ENCODE assay signal across 16 cellular contexts in genomic region chr14:50670196-50670875, GRCh38. TPM values are rescaled to one million over a fixed set of nuclear protein-coding genes. Genes with fewer than 3 reads are reported as not detected.
A peak's percentile ranks its signal among the peaks of the same experiment; 100 is the strongest.
DNase-seq lines count a peak whose midpoint lies in the region; ATAC-seq and TF ChIP-seq lines count a peak whose summit lies in the region.
"Had no signal": no experiment of that assay in that cellular context is flagged by ENCODE, and none has a peak within 500 bp of the region (broad histone marks: within the 10 kb centered on the region; RNA-seq: fewer than 3 reads in every experiment).

No MANE protein-coding gene starts in this region.

- no peaks in the 10 kb centered on the region for H3K9me3 Mint-ChIP-seq in dendritic cell treated with granulocyte-macrophage colony-stimulating factor and Interleukin-4, amounts not matched to agents 40 ng/mL and 50 ng/mL, for 4 days
- no peaks in the 10 kb centered on the region for H3K9me3 Mint-ChIP-seq in neural crest cell
- H3K9me3 Mint-ChIP-seq in natural killer cell = no peaks in the 10 kb centered on the region
- H3K9me3 Mint-ChIP-seq in activated T-cell treated with anti-CD3 and anti-CD28 coated beads, Interleukin-2, amount 50 U/mL, for 72 hours = no peaks in the 10 kb centered on the region
- H3K9me3 Mint-ChIP-seq: activated CD4-positive, alpha-beta T cell treated with anti-CD3 and anti-CD28 coated beads, Interleukin-2, amount 10 ng/mL, durations not matched to agents 7 days and 5 days had no signal

- no peak for ATAC-seq in natural killer cell
- ATAC-seq in activated T-cell treated with anti-CD3 and anti-CD28 coated beads, Interleukin-2, amount 50 U/mL, for 72 hours (replicated peaks in 1 of 2) = no peak
- no peak for ATAC-seq in HG03280 (IDR thresholded peaks at IDR 0.05; ENCODE audit: unreplicated experiment)
- ATAC-seq: heart right ventricle, Panc1 had no signal

- intact Hi-C loops in dendritic cell treated with granulocyte-macrophage colony-stimulating factor and Interleukin-4, amounts not matched to agents 40 ng/mL and 50 ng/mL, for 4 days (cut with micrococcal nuclease) = no loop called here
- intact Hi-C loops in natural killer cell (cut with micrococcal nuclease) = no loop called here

- peak overlapping the region; percentile 36; the same call in 1 of the 2 replicates for H3K27ac ChIP-seq in HUES6 (ENCODE audit: low read depth, low read length)
- H3K27ac ChIP-seq: SK-N-MC had no signal

- H3K4me3 Mint-ChIP-seq in dendritic cell treated with granulocyte-macrophage colony-stimulating factor and Interleukin-4, amounts not matched to agents 40 ng/mL and 50 ng/mL, for 4 days = no peak overlapping the region
- H3K4me3 Mint-ChIP-seq in neural crest cell (peak overlapping the region; percentile 8), natural killer cell (no peak overlapping the region)
- no peak overlapping the region for H3K4me3 Mint-ChIP-seq in activated T-cell treated with anti-CD3 and anti-CD28 coated beads, Interleukin-2, amount 50 U/mL, for 72 hours
- H3K4me3 Mint-ChIP-seq: activated CD4-positive, alpha-beta T cell treated with anti-CD3 and anti-CD28 coated beads, Interleukin-2, amount 10 ng/mL, durations not matched to agents 7 days and 5 days had no signal

- H3K27me3 ChIP-seq in HUES6 (ENCODE audit: control insufficient read depth, insufficient read depth, low read length) = no peaks in the 10 kb centered on the region
- H3K27me3 ChIP-seq: heart right ventricle, stomach had no signal

- H3K36me3 Mint-ChIP-seq in dendritic cell treated with granulocyte-macrophage colony-stimulating factor and Interleukin-4, amounts not matched to agents 40 ng/mL and 50 ng/mL, for 4 days (ENCODE audit: low read depth) = no peaks in the 10 kb centered on the region
- H3K36me3 Mint-ChIP-seq in neural crest cell (ENCODE audit: low read depth) (no peaks in the 10 kb centered on the region), natural killer cell (no peaks in the 10 kb centered on the region)
- peaks cover 0 to 1% of the 10 kb centered on the region in 2 donors for H3K36me3 Mint-ChIP-seq in activated T-cell treated with anti-CD3 and anti-CD28 coated beads, Interleukin-2, amount 50 U/mL, for 72 hours (ENCODE audit: insufficient read depth in 2 of 2)

- peak overlapping the region; percentile 45 for H3K27ac Mint-ChIP-seq in dendritic cell treated with granulocyte-macrophage colony-stimulating factor and Interleukin-4, amounts not matched to agents 40 ng/mL and 50 ng/mL, for 4 days
- H3K27ac Mint-ChIP-seq in neural crest cell (ENCODE audit: unreplicated experiment) (no peak overlapping the region), natural killer cell (no peak overlapping the region)
- H3K27ac Mint-ChIP-seq in activated T-cell treated with anti-CD3 and anti-CD28 coated beads, Interleukin-2, amount 50 U/mL, for 72 hours = no peak overlapping the region
- H3K27ac Mint-ChIP-seq: activated CD4-positive, alpha-beta T cell treated with anti-CD3 and anti-CD28 coated beads, Interleukin-2, amount 10 ng/mL, durations not matched to agents 7 days and 5 days had no signal

- DNase-seq in EL = peak; percentile 66
- DNase-seq in neural crest cell (ENCODE audit: low read depth, low spot score) = no peak
- DNase-seq in activated T-cell treated with anti-CD3 and anti-CD28 coated beads, Interleukin-2, amount 50 U/mL, for 1 hour = no peak
- no peak for DNase-seq in natural killer cell
- no peak for DNase-seq in activated T-cell treated with anti-CD3 and anti-CD28 coated beads, Interleukin-2, amount 50 U/mL, for 72 hours
- DNase-seq: activated CD4-positive, alpha-beta T cell treated with anti-CD3 and anti-CD28 coated beads, Interleukin-2, amount 10 ng/mL, durations not matched to agents 7 days and 5 days; activated CD8-positive, alpha-beta memory T cell treated with anti-CD3 and anti-CD28 coated beads, Interleukin-2, amount 50 U/mL, for 48 hours; amniotic stem cell; heart right ventricle; stimulated activated CD4-positive, alpha-beta T cell treated with anti-CD3 and anti-CD28 coated beads, Interleukin-1b, Interleukin-23, amount 100 ng/mL, for 48 hours; stomach had no signal

- no peaks in the 10 kb centered on the region for H3K9me3 ChIP-seq in HUES6 (ENCODE audit: control insufficient read depth, insufficient read depth, low read depth, low read length)
- H3K9me3 ChIP-seq: heart right ventricle, stomach had no signal

- H3K4me3 ChIP-seq in HUES6 (ENCODE audit: low read depth, low read length) = peak overlapping the region; percentile 3
- H3K4me3 ChIP-seq: heart right ventricle, SK-N-MC, stomach had no signal

- peak overlapping the region; percentile 46 for H3K9ac ChIP-seq in HUES6 (ENCODE audit: low read length)

- peaks cover 15% of the 10 kb centered on the region for H3K4me1 Mint-ChIP-seq in dendritic cell treated with granulocyte-macrophage colony-stimulating factor and Interleukin-4, amounts not matched to agents 40 ng/mL and 50 ng/mL, for 4 days (ENCODE audit: low read depth)
- H3K4me1 Mint-ChIP-seq in neural crest cell (peaks cover 14% of the 10 kb centered on the region), natural killer cell (peaks cover 10 to 14% of the 10 kb centered on the region in 2 donors)
- H3K4me1 Mint-ChIP-seq in activated T-cell treated with anti-CD3 and anti-CD28 coated beads, Interleukin-2, amount 50 U/mL, for 72 hours (ENCODE audit: low read depth) = peaks cover 15% of the 10 kb centered on the region

- H3K27me3 Mint-ChIP-seq in dendritic cell treated with granulocyte-macrophage colony-stimulating factor and Interleukin-4, amounts not matched to agents 40 ng/mL and 50 ng/mL, for 4 days = no peaks in the 10 kb centered on the region
- H3K27me3 Mint-ChIP-seq in neural crest cell (ENCODE audit: low read depth) (no peaks in the 10 kb centered on the region), natural killer cell (ENCODE audit: low read depth in 2 of 2) (peaks cover 0 to 11% of the 10 kb centered on the region in 2 donors)
- H3K27me3 Mint-ChIP-seq in activated T-cell treated with anti-CD3 and anti-CD28 coated beads, Interleukin-2, amount 50 U/mL, for 72 hours (ENCODE audit: low read depth) = no peaks in the 10 kb centered on the region

- TF ChIP-seq CTCF in neural crest cell (conservative IDR thresholded peaks at IDR 0.05) (no peak), natural killer cell (IDR thresholded peaks at IDR 0.05) (no peak)

- H3K4me1 ChIP-seq in HUES6 (ENCODE audit: control insufficient read depth, insufficient read depth, low read length) = peaks cover 20% of the 10 kb centered on the region

- H3K36me3 ChIP-seq in HUES6 (ENCODE audit: control insufficient read depth, insufficient read depth, low read length) = no peaks in the 10 kb centered on the region
- H3K36me3 ChIP-seq: heart right ventricle, stomach had no signal

RNA-seq across cellular contexts. Expression of gene SAV1, which starts 2.2 kb away (rescaled TPM):
- total RNA-seq in neural crest cell (23.5 and 23.8 TPM in 2 replicates), natural killer cell (1 to 10 TPM; 3.0 to 6.6 (median 6.6) TPM)
- 10 to 100 TPM in 1 of 2 donors, 1 to 10 TPM in 1; 9.4 to 12.4 TPM for total RNA-seq in activated T-cell treated with anti-CD3 and anti-CD28 coated beads, Interleukin-2, amount 50 U/mL, for 72 hours
